In the genomic region with DNA sequence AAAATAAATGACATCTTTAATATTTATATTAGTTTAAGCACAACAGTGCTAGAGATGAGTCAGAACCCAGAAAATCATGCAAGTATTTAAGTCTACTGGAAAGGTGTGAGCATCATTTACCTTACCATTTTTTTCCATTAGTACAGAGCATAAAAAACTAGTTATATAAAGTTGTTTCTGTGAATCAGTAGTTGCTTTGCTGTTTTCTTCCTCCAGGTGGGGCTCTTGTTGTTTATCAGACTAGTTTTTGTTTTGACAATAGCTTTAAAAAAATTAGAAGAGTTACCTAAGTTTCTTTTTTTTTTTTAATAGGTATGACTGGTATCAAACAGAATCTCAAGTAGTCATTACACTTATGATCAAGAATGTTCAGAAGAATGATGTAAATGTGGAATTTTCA, we compare ENCODE assay signal across 9 cellular contexts. TPM values are rescaled to one million over a fixed set of nuclear protein-coding genes. Genes with fewer than 3 reads are reported as not detected.
DNase-seq lines count a peak whose midpoint lies in the region; ATAC-seq and TF ChIP-seq lines count a peak whose summit lies in the region.
"Had no signal": no experiment of that assay in that cellular context is flagged by ENCODE, and none has a peak within 500 bp of the region (broad histone marks: within the 10 kb centered on the region; RNA-seq: fewer than 3 reads in every experiment).

No MANE protein-coding gene starts in this region.

- no peaks in the 10 kb centered on the region for H3K79me2 ChIP-seq in MM.1S (ENCODE audit: low read length)

- DNase-seq in ELR (ENCODE audit: low read depth) = peak; percentile 66
- DNase-seq in MM.1S = peak; percentile 26
- peak; percentile 47 to 55 for DNase-seq in cardiac fibroblast (ENCODE audit: low read depth in 2 of 2)
- no peak for DNase-seq in neural crest cell (ENCODE audit: low read depth, low spot score)
- no peak for DNase-seq in sciatic nerve (ENCODE audit: low spot score)
- no peak for DNase-seq in Right ventricle myocardium inferior (ENCODE audit: missing footprints)
- no peak for DNase-seq in GF-D8 (lab: John Stamatoyannopoulos, UW)

- no peaks in the 10 kb centered on the region for H3K9me3 ChIP-seq in MM.1S (replicated peaks; ENCODE audit: insufficient read depth, low read length)

- H3K9ac ChIP-seq in MM.1S (ENCODE audit: low read length) = no peak overlapping the region

- no peak overlapping the region for H3K27ac ChIP-seq in MM.1S (ENCODE audit: low read length)

- no peaks in the 10 kb centered on the region for H3K27me3 ChIP-seq in MM.1S (replicated peaks; ENCODE audit: insufficient read depth, low read length)

- H3K4me2 ChIP-seq in MM.1S (ENCODE audit: low read depth, low read length) = no peak overlapping the region

- H4K20me1 ChIP-seq in MM.1S (ENCODE audit: insufficient read depth, low read length) = no peaks in the 10 kb centered on the region

- H3K9me3 Mint-ChIP-seq in neural crest cell = no peaks in the 10 kb centered on the region
- H3K9me3 Mint-ChIP-seq: stimulated activated naive CD8-positive, alpha-beta T cell treated with anti-CD3 and anti-CD28 coated beads, Interleukin-15, Interleukin-2, amounts not matched to agents 100 ng/mL and 50 ng/mL, for 24 hours had no signal

- H3K4me1 ChIP-seq in MM.1S (ENCODE audit: low read length) = no peaks in the 10 kb centered on the region

- H3K27ac Mint-ChIP-seq in neural crest cell (ENCODE audit: unreplicated experiment) = no peak overlapping the region
- H3K27ac Mint-ChIP-seq: stimulated activated naive CD8-positive, alpha-beta T cell treated with anti-CD3 and anti-CD28 coated beads, Interleukin-15, Interleukin-2, amounts not matched to agents 100 ng/mL and 50 ng/mL, for 24 hours had no signal

- H2AFZ ChIP-seq in MM.1S (ENCODE audit: low read length) = no peak overlapping the region

- no peak overlapping the region for H3K4me3 Mint-ChIP-seq in neural crest cell
- H3K4me3 Mint-ChIP-seq: stimulated activated naive CD8-positive, alpha-beta T cell treated with anti-CD3 and anti-CD28 coated beads, Interleukin-15, Interleukin-2, amounts not matched to agents 100 ng/mL and 50 ng/mL, for 24 hours had no signal

- no peaks in the 10 kb centered on the region for H3K9me2 ChIP-seq in MM.1S (replicated peaks; ENCODE audit: insufficient read depth, low read length)

- H3K36me3 ChIP-seq in MM.1S (replicated peaks; ENCODE audit: insufficient read depth, low read length) = no peaks in the 10 kb centered on the region

- intact Hi-C loops in sciatic nerve (cut with DNase I) (no loop called here), Right ventricle myocardium inferior (cut with DNase I) (no loop called here)

- H3K4me3 ChIP-seq in MM.1S (ENCODE audit: low read length) = no peak overlapping the region
- no peak overlapping the region for H3K4me3 ChIP-seq in cardiac fibroblast (replicated peaks in 1 of 2; ENCODE audit: low read depth in 2 of 2, low read length in 2 of 2)

- H3K27me3 Mint-ChIP-seq in neural crest cell (ENCODE audit: low read depth) = no peaks in the 10 kb centered on the region
- H3K27me3 Mint-ChIP-seq: stimulated activated naive CD8-positive, alpha-beta T cell treated with anti-CD3 and anti-CD28 coated beads, Interleukin-15, Interleukin-2, amounts not matched to agents 100 ng/mL and 50 ng/mL, for 24 hours had no signal

- no peak for ATAC-seq in sciatic nerve
- ATAC-seq in HG03469 (IDR thresholded peaks at IDR 0.05; ENCODE audit: unreplicated experiment) = no peak
- ATAC-seq in Right ventricle myocardium inferior = no peak

- no peaks in the 10 kb centered on the region for H3F3A ChIP-seq in MM.1S (ENCODE audit: insufficient read depth, low read length)

- H3K36me3 Mint-ChIP-seq in neural crest cell (ENCODE audit: low read depth) = peaks cover 18% of the 10 kb centered on the region

- no peaks in the 10 kb centered on the region for H3K4me1 Mint-ChIP-seq in neural crest cell

- TF ChIP-seq CTCF in MM.1S (IDR thresholded peaks at IDR 0.05; ENCODE audit: low read length) = peak; percentile 35
- TF ChIP-seq CTCF in cardiac fibroblast (IDR thresholded peaks at IDR 0.05; ENCODE audit: low read depth, low read length) = peak; percentile 51
- peak; percentile 68 for TF ChIP-seq CTCF in neural crest cell (conservative IDR thresholded peaks at IDR 0.05)

RNA-seq across cellular contexts. Expression of a gene that starts 12.7 kb away (rescaled TPM):
- total RNA-seq in neural crest cell = 74.0 and 75.2 TPM in 2 replicates
- total RNA-seq in sciatic nerve = 62.3 TPM
- total RNA-seq in Right ventricle myocardium inferior = 55.5 TPM

RNA-seq across cellular contexts. Expression of a gene that starts 23.1 kb away (rescaled TPM):
- total RNA-seq in neural crest cell (13.8 and 14.3 TPM in 2 replicates), sciatic nerve (8.8 TPM), Right ventricle myocardium inferior (1.5 TPM)

Comparison
In these comparisons a context has a peak if more than half of its experiments do, and no peak if none do; other contexts are left out.
1. DNase-seq: peak in ELR (single experiment), MM.1S (single experiment) and cardiac fibroblast (2 of 2); none in neural crest cell (single experiment), sciatic nerve (single experiment), Right ventricle myocardium inferior (single experiment) and GF-D8 (single experiment).
2. Peak in every context shown above with its lines, with median percentiles within 50 percentile points of each other: CTCF ChIP-seq.